ENCODE assay signal across 9 cellular contexts in the genomic region with DNA sequence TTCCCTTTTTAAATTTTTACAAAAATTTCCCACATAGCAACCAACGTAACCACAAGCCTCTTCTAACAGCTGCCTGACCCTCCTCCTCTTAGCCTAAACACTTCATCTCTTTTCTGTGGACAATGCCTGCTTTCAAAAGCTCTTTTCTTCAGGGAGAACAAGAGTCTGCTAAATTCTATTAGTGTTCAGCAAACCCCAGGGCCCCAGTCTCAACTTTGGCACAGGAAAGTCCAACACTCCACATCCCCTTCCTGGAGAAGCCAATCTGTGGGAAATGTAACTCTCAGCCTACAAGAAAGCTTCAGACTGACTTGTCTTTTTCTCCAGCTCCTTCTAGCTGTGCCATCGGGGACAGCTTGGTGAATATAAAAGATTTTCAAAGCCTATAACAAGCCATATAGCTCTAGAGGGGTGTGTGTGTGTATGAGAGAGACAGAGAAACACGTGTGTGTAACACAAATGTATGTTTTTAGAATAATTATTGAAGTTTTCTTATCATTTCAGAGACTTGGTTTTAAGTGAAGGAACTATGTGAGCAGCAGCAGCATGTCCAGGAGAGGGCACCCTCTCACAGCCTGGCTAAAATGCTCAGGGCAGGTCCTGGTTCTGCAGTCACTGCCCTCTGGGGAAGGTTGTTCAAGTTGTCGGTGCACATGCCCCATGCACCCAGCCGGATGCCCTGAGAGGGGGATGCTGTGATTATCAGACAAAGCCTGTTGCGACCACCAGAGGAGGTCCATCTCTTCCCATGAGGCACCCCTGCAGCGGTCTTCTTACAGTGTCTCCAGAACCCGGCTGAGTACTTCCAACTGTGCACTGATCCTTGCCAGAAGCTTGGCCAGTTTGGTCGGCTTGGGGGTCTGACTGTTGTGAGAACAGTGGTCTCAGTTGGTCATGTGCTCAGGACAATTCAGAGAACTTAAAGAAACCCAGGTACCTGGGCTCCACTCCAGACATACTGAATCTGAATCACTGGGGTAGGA. TPM values are rescaled to one million over a fixed set of nuclear protein-coding genes. Genes with fewer than 3 reads are reported as not detected.
DNase-seq lines count a peak whose midpoint lies in the region; ATAC-seq, FAIRE-seq and TF ChIP-seq lines count a peak whose summit lies in the region.
"Had no signal": no experiment of that assay in that cellular context is flagged by ENCODE, and none has a peak within 500 bp of the region (broad histone marks: within the 10 kb centered on the region; RNA-seq: fewer than 3 reads in every experiment).

No MANE protein-coding gene starts in this region.

- H3K27me3 ChIP-seq in GM06990 (replicated peaks; ENCODE audit: control insufficient read depth, insufficient read depth, low read length) (peaks cover 2% of the 10 kb centered on the region; the same call in 1 of the 2 replicates), PC-9 (ENCODE audit: insufficient read depth, low read depth) (peaks cover 36% of the 10 kb centered on the region), adipocyte (replicated peaks; ENCODE audit: control insufficient read depth, insufficient read depth, low read length) (peaks cover 33% of the 10 kb centered on the region), right atrium auricular region (no peaks in the 10 kb centered on the region), gastrocnemius medialis (no peaks in the 10 kb centered on the region)

- H3K36me3 ChIP-seq in GM06990 (ENCODE audit: control insufficient read depth, insufficient read depth, low read length), result no peaks in the 10 kb centered on the region
- no peaks in the 10 kb centered on the region for H3K36me3 ChIP-seq in PC-9 (ENCODE audit: low read depth)
- no peaks in the 10 kb centered on the region for H3K36me3 ChIP-seq in adipocyte (ENCODE audit: control insufficient read depth, insufficient read depth, low read length, severe bottlenecking)
- no peaks in the 10 kb centered on the region for H3K36me3 ChIP-seq in right atrium auricular region
- no peaks in the 10 kb centered on the region for H3K36me3 ChIP-seq in gastrocnemius medialis

- H3F3A ChIP-seq in PC-9 (ENCODE audit: insufficient read depth, low read depth), result no peaks in the 10 kb centered on the region

- no peak for TF ChIP-seq EP300 in A549 (IDR thresholded peaks at IDR 0.05)

- no peak for FAIRE-seq in A549 (lab: Jason Lieb, UNC)

- no peak overlapping the region for H3K4me3 ChIP-seq in A549
- no peak overlapping the region for H3K4me3 ChIP-seq in GM06990 (replicated peaks; ENCODE audit: low read depth, low read length)
- H3K4me3 ChIP-seq in PC-9, result no peak overlapping the region
- no peak overlapping the region for H3K4me3 ChIP-seq in adipocyte (ENCODE audit: low read length)
- no peak overlapping the region for H3K4me3 ChIP-seq in right atrium auricular region
- no peak overlapping the region for H3K4me3 ChIP-seq in gastrocnemius medialis
- H3K4me3 ChIP-seq in lower leg skin (ENCODE audit: low read depth, poor library complexity, severe bottlenecking), result no peak overlapping the region

- CTCF ChIA-PET in A549 (lab: Yijun Ruan, JAX), result interaction anchor here (0.6 to 9.2 kb wide), 22 partner anchors 8 to 307 kb away, joined by 3 to 81 read pairs (median 3); a partner anchor contains a TSS
- CTCF ChIA-PET in PC-9 (lab: Charles Lee), result no interaction called here

- H2AFZ ChIP-seq in PC-9, result no peak overlapping the region; the same call in 1 of the 2 replicates

- H3K4me2 ChIP-seq in A549 (0 out of 3 replicates have a peak overlapping the region, but pooled peaks have one; percentile 10), PC-9 (no peak overlapping the region)

- intact Hi-C loops in PC-9 (cut with micrococcal nuclease; ENCODE audit: unreplicated experiment), result loop anchor here (1.0 to 5.0 kb wide), 2 partner anchors 231 to 556 kb away; a partner anchor contains a TSS
- intact Hi-C loops in gastrocnemius medialis (cut with DNase I; ENCODE audit: low total_unique reads), result loop anchor here (1.0 kb wide), 1 partner anchor 231 kb away; no protein-coding TSS in a partner anchor
- intact Hi-C loops in lower leg skin (cut with DNase I; ENCODE audit: low total_unique reads), result no loop called here

- peak; percentile 63 to 70 for TF ChIP-seq RAD21 in A549 (conservative IDR thresholded peaks at IDR 0.05 in 1 of 2, IDR thresholded peaks at IDR 0.05 in 1 of 2)

- H3K27ac ChIP-seq in A549 (no peak overlapping the region), PC-9 (no peak overlapping the region), right atrium auricular region (no peak overlapping the region), gastrocnemius medialis (no peak overlapping the region)

- no peaks in the 10 kb centered on the region for H3K9me2 ChIP-seq in PC-9 (ENCODE audit: insufficient read depth)

- no peaks in the 10 kb centered on the region for H3K79me2 ChIP-seq in PC-9 (ENCODE audit: low read depth)

- no peak overlapping the region for H3K9ac ChIP-seq in adipocyte (ENCODE audit: low read length)

- TF ChIP-seq POLR2A in A549 (IDR thresholded peaks at IDR 0.05; ENCODE audit: low read length) (no peak), gastrocnemius medialis (IDR thresholded peaks at IDR 0.05) (no peak), lower leg skin (IDR thresholded peaks at IDR 0.05) (no peak)

- TF ChIP-seq CTCF in A549 (IDR thresholded peaks at IDR 0.05) (peak; percentile 60), GM06990 (IDR thresholded peaks at IDR 0.05; ENCODE audit: insufficient read depth, low read length, poor library complexity, severe bottlenecking) (peak; percentile 88), PC-9 (conservative IDR thresholded peaks at IDR 0.05) (peak; percentile 73), right atrium auricular region (IDR thresholded peaks at IDR 0.05) (peak; percentile 34 to 77), gastrocnemius medialis (IDR thresholded peaks at IDR 0.05 in 4 of 5, conservative IDR thresholded peaks at IDR 0.05 in 1 of 5) (peak in 4 of 5 experiments; percentile 8 to 61 (median 41)), lower leg skin (IDR thresholded peaks at IDR 0.05) (no peak)

- DNase-seq in A549 (ENCODE audit: low read depth in 1 of 2, low spot score in 1 of 2), result peak; percentile 41 to 47
- no peak for DNase-seq in GM06990 (ENCODE audit: extremely low read depth, insufficient read length)
- peak; percentile 24 to 39 for DNase-seq in PC-9
- DNase-seq in adipocyte (ENCODE audit: low read depth), result peak; percentile 76
- no peak for DNase-seq in right atrium auricular region (ENCODE audit: low spot score)
- no peak for DNase-seq in gastrocnemius medialis
- DNase-seq in lower leg skin (ENCODE audit: low spot score in 2 of 2), result no peak

- no TSS peak for BruUV-seq in PC-9 (replicated peaks; lab: Mats Ljungman, UMichigan)

- ATAC-seq in A549 (peak; percentile 95 to 98), HG03135 (IDR thresholded peaks at IDR 0.05; ENCODE audit: unreplicated experiment) (peak; percentile 80), gastrocnemius medialis (peak in 1 of 2 donors; percentile 54)

- no peaks in the 10 kb centered on the region for H3K9me3 ChIP-seq in A549
- no peaks in the 10 kb centered on the region for H3K9me3 ChIP-seq in PC-9 (ENCODE audit: insufficient read depth, low read depth)
- H3K9me3 ChIP-seq in adipocyte (ENCODE audit: control insufficient read depth, low read length), result no peaks in the 10 kb centered on the region
- H3K9me3 ChIP-seq in right atrium auricular region, result no peaks in the 10 kb centered on the region
- no peaks in the 10 kb centered on the region for H3K9me3 ChIP-seq in gastrocnemius medialis

- in situ Hi-C loops in gastrocnemius medialis (cut with MboI; ENCODE audit: low sequenced_read_pairs in 4 of 4), result no loop called here

- H4K20me1 ChIP-seq in PC-9 (ENCODE audit: insufficient read depth), result no peaks in the 10 kb centered on the region

- POLR2A ChIA-PET in A549 (lab: Yijun Ruan, JAX), result interaction anchor here (0.9 to 1.2 kb wide), 2 partner anchors 231 to 232 kb away, joined by 3 read pairs; no protein-coding TSS in a partner anchor
- POLR2A ChIA-PET in PC-9 (lab: Charles Lee; ENCODE audit: unreplicated experiment), result no interaction called here

- WGBS in A549 (ENCODE audit: missing lambda C conversion rate), result 2% methylated on average over 5 of the region's 9 CpGs
- WGBS in lower leg skin, 2 donors, result 43 to 54% methylated on average over 9 of the region's 9 CpGs

- no peaks in the 10 kb centered on the region for H3K4me1 ChIP-seq in A549
- H3K4me1 ChIP-seq in PC-9 (replicated peaks; ENCODE audit: insufficient read depth), result no peaks in the 10 kb centered on the region
- no peaks in the 10 kb centered on the region for H3K4me1 ChIP-seq in adipocyte (ENCODE audit: control insufficient read depth, insufficient read depth, low read length)
- H3K4me1 ChIP-seq in right atrium auricular region, result no peaks in the 10 kb centered on the region
- no peaks in the 10 kb centered on the region for H3K4me1 ChIP-seq in gastrocnemius medialis

TF ChIP-seq in A549, 52 proteins besides CTCF, POLR2A, EP300 and RAD21:
- TF ChIP-seq SMC3 (IDR thresholded peaks at IDR 0.05), result peak; percentile 68
- TF ChIP-seq JUN (IDR thresholded peaks at IDR 0.05), result no peak

RNA-seq across cellular contexts. Expression of a gene that starts 34.4 kb away (rescaled TPM):
- not detected in 2 replicates for polyA plus RNA-seq in A549 (2011; rRNA removed)
- polyA plus RNA-seq in A549 (2012; cell fraction: cytosol; rRNA removed), result not detected in 2 replicates
- not detected in 2 replicates for polyA plus RNA-seq in A549 (2012; cell fraction: nucleus; rRNA removed)
- not detected in 3 replicates for polyA plus RNA-seq in A549 (2017; fragmentation: RNase III; extraction: RNeasy Plus Mini Kit Qiagen cat#74134 plus additional on column Dnase treatment)
- not detected in 2 replicates for polyA minus RNA-seq in A549 (2011; rRNA and poly(A)+ RNA removed)
- not detected in 2 replicates for total RNA-seq in PC-9 (2021)
- total RNA-seq in right atrium auricular region, result not detected
- total RNA-seq in gastrocnemius medialis, result not detected
- total RNA-seq in lower leg skin, result not detected
- total RNA-seq: skeletal muscle tissue had no signal

RNA-seq across cellular contexts. Expression of a gene that starts 51.2 kb away (rescaled TPM):
- polyA plus RNA-seq in A549 (2011; rRNA removed) (not detected in 2 replicates), A549 (2017; fragmentation: RNase III; extraction: RNeasy Plus Mini Kit Qiagen cat#74134 plus additional on column Dnase treatment) (not detected in 3 replicates)
- polyA plus RNA-seq in A549 (2012; cell fraction: cytosol; rRNA removed), result not detected in 2 replicates
- polyA plus RNA-seq in A549 (2012; cell fraction: nucleus; rRNA removed), result 0.04 TPM in 1 of 2 replicates, not detected in the other
- polyA minus RNA-seq in A549 (2011; rRNA and poly(A)+ RNA removed), result not detected in 2 replicates
- total RNA-seq in PC-9 (2021) (not detected in 2 replicates), right atrium auricular region (1 to 10 TPM in 1 of 2 donors, under 1 TPM in 1; 0.74 to 1.1 TPM), gastrocnemius medialis (under 1 TPM in 3 of 4 donors, not detected in 1; 0.20 to 0.41 (median 0.27) TPM), lower leg skin (under 1 TPM in 1 of 4 donors, not detected in 3; 0.32 TPM)
- total RNA-seq: skeletal muscle tissue had no signal

Comparison
In these comparisons a context has a peak if more than half of its experiments do, and no peak if none do; other contexts are left out.
1. DNase-seq: peak in A549 (2 of 2), PC-9 (2 of 2) and adipocyte (single experiment); none in GM06990 (single experiment), right atrium auricular region (single experiment), gastrocnemius medialis (0 of 2) and lower leg skin (0 of 2).
2. CTCF ChIP-seq: peak in A549 (single experiment), GM06990 (single experiment), PC-9 (single experiment), right atrium auricular region (2 of 2) and gastrocnemius medialis (4 of 5); none in lower leg skin (0 of 3).